ENCODE assay signal across 15 cellular contexts in the genomic region with DNA sequence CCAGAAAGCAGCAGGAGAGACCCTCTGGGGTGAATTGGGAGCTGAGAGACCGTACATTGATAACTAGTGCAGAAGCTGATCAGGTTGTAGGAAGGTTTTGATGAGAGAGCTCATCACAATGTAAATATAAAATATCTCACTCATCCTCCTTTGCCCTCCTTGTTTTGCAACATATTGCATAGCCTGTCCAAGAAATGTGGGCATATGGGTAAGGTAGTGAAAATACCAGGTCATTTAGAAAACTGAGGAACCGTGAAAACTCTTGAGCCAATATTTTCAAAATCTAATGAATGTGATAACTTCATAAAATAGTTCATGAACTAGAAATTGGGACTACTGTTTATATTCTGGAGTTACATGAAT. TPM values are rescaled to one million over a fixed set of nuclear protein-coding genes. Genes with fewer than 3 reads are reported as not detected.
DNase-seq lines count a peak whose midpoint lies in the region; ATAC-seq, FAIRE-seq and TF ChIP-seq lines count a peak whose summit lies in the region.
"Had no signal": no experiment of that assay in that cellular context is flagged by ENCODE, and none has a peak within 500 bp of the region (broad histone marks: within the 10 kb centered on the region; RNA-seq: fewer than 3 reads in every experiment).

No MANE protein-coding gene starts in this region.

- DNase-seq in activated CD8-positive, alpha-beta T cell treated with anti-CD3 and anti-CD28 coated beads, Interleukin-2, amount 10 ng/mL, durations not matched to agents 7 days and 5 days: no peak
- DNase-seq in activated CD8-positive, alpha-beta T cell treated with anti-CD3 and anti-CD28 coated beads for 36 hours: no peak
- DNase-seq in HL-60 (ENCODE audit: low read depth in 1 of 2, low spot score in 1 of 2) (peak in 1 of 2 experiments; percentile 28), astrocyte (ENCODE audit: low read depth) (no peak), type B pancreatic cell (ENCODE audit: extremely low spot score, unreplicated experiment) (no peak), esophagus muscularis mucosa (ENCODE audit: extremely low spot score) (no peak)
- DNase-seq in stimulated activated CD4-positive, alpha-beta T cell treated with anti-CD3 and anti-CD28 coated beads, Interleukin-4, amount 100 ng/mL, for 24 hours: no peak
- DNase-seq: activated CD4-positive, alpha-beta T cell treated with anti-CD3 and anti-CD28 coated beads for 1 hour; NCI-H1417 treated with DMSO at 0.1 percent for 48 hours; NCI-H526; spleen had no signal

- H3K36me3 Mint-ChIP-seq in activated CD8-positive, alpha-beta T cell treated with anti-CD3 and anti-CD28 coated beads, Interleukin-2, amount 10 ng/mL, durations not matched to agents 7 days and 5 days (ENCODE audit: low read depth): no peaks in the 10 kb centered on the region
- H3K36me3 Mint-ChIP-seq in activated CD8-positive, alpha-beta T cell treated with anti-CD3 and anti-CD28 coated beads for 36 hours (ENCODE audit: low read depth): no peaks in the 10 kb centered on the region
- H3K36me3 Mint-ChIP-seq in astrocyte (ENCODE audit: low read depth, unreplicated experiment) (no peaks in the 10 kb centered on the region), type B pancreatic cell (peaks cover 5% of the 10 kb centered on the region)

- no peak overlapping the region for H3K4me3 ChIP-seq in HL-60 (replicated peaks; ENCODE audit: insufficient read depth, low read length)
- H3K4me3 ChIP-seq in astrocyte (ENCODE audit: insufficient read depth, low read depth, low read length): peak overlapping the region; percentile 16
- no peak overlapping the region for H3K4me3 ChIP-seq in esophagus muscularis mucosa
- H3K4me3 ChIP-seq: SK-N-MC, spleen, upper lobe of left lung had no signal

- TF ChIP-seq EP300 in esophagus muscularis mucosa (IDR thresholded peaks at IDR 0.05): no peak

- H3K36me3 ChIP-seq in astrocyte (ENCODE audit: insufficient read depth, low read length): no peaks in the 10 kb centered on the region
- H3K36me3 ChIP-seq in esophagus muscularis mucosa: no peaks in the 10 kb centered on the region
- H3K36me3 ChIP-seq: spleen, upper lobe of left lung had no signal

- no peaks in the 10 kb centered on the region for H3K27me3 ChIP-seq in HL-60 (ENCODE audit: insufficient read depth, poor library complexity, severe bottlenecking)
- no peaks in the 10 kb centered on the region for H3K27me3 ChIP-seq in astrocyte (ENCODE audit: insufficient read depth, low read length)
- H3K27me3 ChIP-seq in esophagus muscularis mucosa: peaks cover 0 to 3% (median 0%) of the 10 kb centered on the region in 4 donors
- H3K27me3 ChIP-seq: upper lobe of left lung had no signal

- H3K4me1 ChIP-seq in astrocyte (ENCODE audit: insufficient read depth, low read length): peaks cover 23% of the 10 kb centered on the region
- no peaks in the 10 kb centered on the region for H3K4me1 ChIP-seq in esophagus muscularis mucosa
- H3K4me1 ChIP-seq: spleen, upper lobe of left lung had no signal

- peaks cover 21% of the 10 kb centered on the region for H3K4me1 Mint-ChIP-seq in activated CD8-positive, alpha-beta T cell treated with anti-CD3 and anti-CD28 coated beads, Interleukin-2, amount 10 ng/mL, durations not matched to agents 7 days and 5 days (ENCODE audit: low read depth)
- H3K4me1 Mint-ChIP-seq in activated CD8-positive, alpha-beta T cell treated with anti-CD3 and anti-CD28 coated beads for 36 hours (ENCODE audit: low read depth): peaks cover 9% of the 10 kb centered on the region
- H3K4me1 Mint-ChIP-seq in astrocyte (ENCODE audit: low read depth, unreplicated experiment): peaks cover 12% of the 10 kb centered on the region
- H3K4me1 Mint-ChIP-seq in type B pancreatic cell (ENCODE audit: unreplicated experiment): peaks cover 9% of the 10 kb centered on the region

- H3K9me3 ChIP-seq in astrocyte (ENCODE audit: insufficient read depth, low read depth, low read length): no peaks in the 10 kb centered on the region
- H3K9me3 ChIP-seq in esophagus muscularis mucosa: no peaks in the 10 kb centered on the region
- H3K9me3 ChIP-seq: upper lobe of left lung had no signal

- no peak overlapping the region for H3K9ac ChIP-seq in astrocyte (ENCODE audit: low read length)

- H3K27ac ChIP-seq in HL-60 (replicated peaks) (peak overlapping the region; percentile 70), astrocyte (ENCODE audit: low read depth, low read length) (peak overlapping the region; percentile 70), esophagus muscularis mucosa (replicated peaks in 1 of 4) (no peak overlapping the region)
- H3K27ac ChIP-seq: SK-N-MC, spleen, upper lobe of left lung had no signal

- no peak overlapping the region for H3K27ac Mint-ChIP-seq in activated CD8-positive, alpha-beta T cell treated with anti-CD3 and anti-CD28 coated beads, Interleukin-2, amount 10 ng/mL, durations not matched to agents 7 days and 5 days
- H3K27ac Mint-ChIP-seq in activated CD8-positive, alpha-beta T cell treated with anti-CD3 and anti-CD28 coated beads for 36 hours: no peak overlapping the region
- H3K27ac Mint-ChIP-seq in astrocyte (ENCODE audit: unreplicated experiment) (peak overlapping the region; percentile 70), type B pancreatic cell (peak overlapping the region; percentile 46)

- no peak overlapping the region for H3K4me3 Mint-ChIP-seq in activated CD8-positive, alpha-beta T cell treated with anti-CD3 and anti-CD28 coated beads, Interleukin-2, amount 10 ng/mL, durations not matched to agents 7 days and 5 days
- no peak overlapping the region for H3K4me3 Mint-ChIP-seq in activated CD8-positive, alpha-beta T cell treated with anti-CD3 and anti-CD28 coated beads for 36 hours
- H3K4me3 Mint-ChIP-seq in astrocyte (ENCODE audit: unreplicated experiment): no peak overlapping the region
- H3K4me3 Mint-ChIP-seq in type B pancreatic cell: no peak overlapping the region

- no peak for TF ChIP-seq CTCF in activated CD8-positive, alpha-beta T cell treated with anti-CD3 and anti-CD28 coated beads for 36 hours (IDR thresholded peaks at IDR 0.05)
- no peak for TF ChIP-seq CTCF in HL-60 (IDR thresholded peaks at IDR 0.05; ENCODE audit: insufficient read depth, low read length)
- no peak for TF ChIP-seq CTCF in astrocyte (IDR thresholded peaks at IDR 0.05; ENCODE audit: insufficient read depth, low read depth, low read length)
- no peak for TF ChIP-seq CTCF in type B pancreatic cell (conservative IDR thresholded peaks at IDR 0.05)
- TF ChIP-seq CTCF in esophagus muscularis mucosa (IDR thresholded peaks at IDR 0.05): no peak

- H4K20me1 ChIP-seq in astrocyte (ENCODE audit: insufficient read depth, low read length): no peaks in the 10 kb centered on the region

- H2AFZ ChIP-seq in astrocyte (ENCODE audit: low read depth, low read length): no peak overlapping the region

- CTCF ChIA-PET in activated CD8-positive, alpha-beta T cell treated with anti-CD3 and anti-CD28 coated beads, Interleukin-2, amount 10 ng/mL, durations not matched to agents 7 days and 5 days (lab: Charles Lee): interaction anchor here (1.2 kb wide), 1 partner anchor 282 kb away, joined by 3 read pairs; no protein-coding TSS in a partner anchor
- CTCF ChIA-PET in activated CD8-positive, alpha-beta T cell treated with anti-CD3 and anti-CD28 coated beads for 36 hours (lab: Charles Lee): no interaction called here

- intact Hi-C loops in activated CD8-positive, alpha-beta T cell treated with anti-CD3 and anti-CD28 coated beads for 36 hours (cut with micrococcal nuclease): no loop called here
- intact Hi-C loops in esophagus muscularis mucosa (cut with DNase I): no loop called here

- no peak for FAIRE-seq in astrocyte (lab: Jason Lieb, UNC)

- POLR2A ChIA-PET in activated CD8-positive, alpha-beta T cell treated with anti-CD3 and anti-CD28 coated beads, Interleukin-2, amount 10 ng/mL, durations not matched to agents 7 days and 5 days (lab: Charles Lee): interaction anchor here (0.9 kb wide), 1 partner anchor 31 kb away, joined by 5 read pairs; a partner anchor contains a TSS
- POLR2A ChIA-PET in activated CD8-positive, alpha-beta T cell treated with anti-CD3 and anti-CD28 coated beads for 36 hours (lab: Charles Lee): interaction anchor here (1.0 kb wide), 1 partner anchor 12 kb away, joined by 3 read pairs; no protein-coding TSS in a partner anchor

- no peaks in the 10 kb centered on the region for H3K79me2 ChIP-seq in astrocyte (ENCODE audit: insufficient read depth, low read length)

- no peak for TF ChIP-seq POLR2A in esophagus muscularis mucosa (IDR thresholded peaks at IDR 0.05; ENCODE audit: low read depth)

- peak; percentile 20 for ATAC-seq in activated CD8-positive, alpha-beta T cell treated with anti-CD3 and anti-CD28 coated beads, Interleukin-2, amount 10 ng/mL, durations not matched to agents 7 days and 5 days
- no peak for ATAC-seq in activated CD8-positive, alpha-beta T cell treated with anti-CD3 and anti-CD28 coated beads for 36 hours
- no peak for ATAC-seq in GM19023 (IDR thresholded peaks at IDR 0.05; ENCODE audit: unreplicated experiment)

- peak overlapping the region; percentile 76 for H3K4me2 ChIP-seq in astrocyte (ENCODE audit: low read length)

- no peaks in the 10 kb centered on the region for H3K9me3 Mint-ChIP-seq in activated CD8-positive, alpha-beta T cell treated with anti-CD3 and anti-CD28 coated beads, Interleukin-2, amount 10 ng/mL, durations not matched to agents 7 days and 5 days (ENCODE audit: insufficient read depth)
- H3K9me3 Mint-ChIP-seq in activated CD8-positive, alpha-beta T cell treated with anti-CD3 and anti-CD28 coated beads for 36 hours: no peaks in the 10 kb centered on the region
- H3K9me3 Mint-ChIP-seq in astrocyte (ENCODE audit: unreplicated experiment) (peaks cover 5% of the 10 kb centered on the region), type B pancreatic cell (peaks cover 9% of the 10 kb centered on the region)

- peaks cover 6% of the 10 kb centered on the region for H3K27me3 Mint-ChIP-seq in activated CD8-positive, alpha-beta T cell treated with anti-CD3 and anti-CD28 coated beads, Interleukin-2, amount 10 ng/mL, durations not matched to agents 7 days and 5 days (ENCODE audit: low read depth)
- peaks cover 13% of the 10 kb centered on the region for H3K27me3 Mint-ChIP-seq in activated CD8-positive, alpha-beta T cell treated with anti-CD3 and anti-CD28 coated beads for 36 hours
- H3K27me3 Mint-ChIP-seq in astrocyte (ENCODE audit: low read depth, unreplicated experiment) (no peaks in the 10 kb centered on the region), type B pancreatic cell (peaks cover 5% of the 10 kb centered on the region)

- WGBS in esophagus muscularis mucosa: 47% methylated on average over 2 of the region's 2 CpGs

RNA-seq across cellular contexts. Expression of a gene that starts 31.4 kb away (rescaled TPM):
- 10 to 100 TPM; 10.9 to 11.9 TPM for total RNA-seq in activated CD8-positive, alpha-beta T cell treated with anti-CD3 and anti-CD28 coated beads, Interleukin-2, amount 10 ng/mL, durations not matched to agents 7 days and 5 days
- total RNA-seq in activated CD8-positive, alpha-beta T cell treated with anti-CD3 and anti-CD28 coated beads for 36 hours: 1 to 10 TPM; 7.3 to 7.6 TPM
- total RNA-seq in astrocyte: 7.6 and 10.2 TPM in 2 replicates
- total RNA-seq in type B pancreatic cell (ENCODE audit: low replicate concordance): 3.8 and 18.4 TPM in 2 replicates
- 1 to 10 TPM in 2 of 4 donors, under 1 TPM in 2; 0.84 to 1.7 (median 1.1) TPM for total RNA-seq in esophagus muscularis mucosa

RNA-seq across cellular contexts. Expression of a gene that starts 31.5 kb away (rescaled TPM):
- total RNA-seq in activated CD8-positive, alpha-beta T cell treated with anti-CD3 and anti-CD28 coated beads, Interleukin-2, amount 10 ng/mL, durations not matched to agents 7 days and 5 days: not detected
- total RNA-seq in activated CD8-positive, alpha-beta T cell treated with anti-CD3 and anti-CD28 coated beads for 36 hours: not detected
- not detected in 2 replicates for total RNA-seq in astrocyte
- not detected in 2 replicates for total RNA-seq in type B pancreatic cell (ENCODE audit: low replicate concordance)
- total RNA-seq in esophagus muscularis mucosa: not detected
- total RNA-seq: lower leg skin, spleen, upper lobe of left lung had no signal

Comparison
In these comparisons a context has a peak if more than half of its experiments do, and no peak if none do; other contexts are left out.
1. H3K27ac Mint-ChIP-seq: peak in astrocyte (single experiment) and type B pancreatic cell (single experiment); none in activated CD8-positive, alpha-beta T cell treated with anti-CD3 and anti-CD28 coated beads, Interleukin-2, amount 10 ng/mL, durations not matched to agents 7 days and 5 days (single experiment) and activated CD8-positive, alpha-beta T cell treated with anti-CD3 and anti-CD28 coated beads for 36 hours (single experiment).
2. H3K27ac ChIP-seq: peak in HL-60 (single experiment) and astrocyte (single experiment); none in esophagus muscularis mucosa (0 of 4).